In the genomic region with DNA sequence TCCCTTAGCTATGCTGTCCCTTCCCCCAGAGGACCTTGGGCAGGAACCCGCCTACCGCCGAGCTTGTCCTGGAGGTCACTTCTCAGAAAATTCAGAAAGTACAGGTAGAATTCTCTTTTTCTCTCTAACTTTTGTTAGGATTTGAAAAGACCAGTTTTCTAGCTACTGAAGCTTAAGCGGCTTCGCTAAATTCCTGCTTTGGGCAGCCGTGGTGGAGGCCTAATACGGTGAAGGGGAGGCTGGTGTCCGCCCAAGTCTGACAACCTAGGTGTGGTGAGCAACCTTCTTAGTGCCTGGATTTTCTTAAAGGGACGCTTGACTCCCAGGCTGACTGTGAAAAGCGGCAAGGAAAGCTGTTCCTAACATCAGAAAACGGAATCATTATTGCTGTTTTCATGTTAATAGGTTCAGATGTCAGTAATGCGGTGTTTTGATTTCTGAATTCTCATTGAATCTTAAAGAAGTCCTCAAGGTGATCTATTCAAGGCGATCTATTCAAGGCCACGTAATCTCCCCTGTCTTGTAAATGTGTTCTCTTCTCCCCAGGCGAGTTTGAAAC, we compare ENCODE assay signal across 9 cellular contexts. TPM values are rescaled to one million over a fixed set of nuclear protein-coding genes. Genes with fewer than 3 reads are reported as not detected.
DNase-seq lines count a peak whose midpoint lies in the region; ATAC-seq, FAIRE-seq and TF ChIP-seq lines count a peak whose summit lies in the region.
"Had no signal": no experiment of that assay in that cellular context is flagged by ENCODE, and none has a peak within 500 bp of the region (broad histone marks: within the 10 kb centered on the region; RNA-seq: fewer than 3 reads in every experiment).

No MANE protein-coding gene starts in this region.

- H4K20me1 ChIP-seq in neural progenitor cell (ENCODE audit: low read depth): no peaks in the 10 kb centered on the region

- peaks cover 11% of the 10 kb centered on the region for H3K27me3 ChIP-seq in neural progenitor cell

- peaks cover 13% of the 10 kb centered on the region for H3K4me1 Mint-ChIP-seq in neural progenitor cell

- H3F3A ChIP-seq in neural progenitor cell (ENCODE audit: low read depth): peaks cover 39% of the 10 kb centered on the region

- H3K9me3 ChIP-seq in neural progenitor cell (ENCODE audit: low read depth): no peaks in the 10 kb centered on the region

- H3K9me3 Mint-ChIP-seq in neural progenitor cell: no peaks in the 10 kb centered on the region

- peaks cover 52% of the 10 kb centered on the region for H3K79me2 ChIP-seq in neural progenitor cell (ENCODE audit: low read depth)

- H3K27ac Mint-ChIP-seq in neural progenitor cell: no peak overlapping the region

- H3K4me3 ChIP-seq in neural progenitor cell: peak overlapping the region; percentile 80

- peak; percentile 65 for DNase-seq in DMS79 treated with DMSO at 0.1 percent for 48 hours (lab: John Stamatoyannopoulos, UW)
- DNase-seq in DMS79 (lab: John Stamatoyannopoulos, UW): no peak
- DNase-seq in RCC 7860 (ENCODE audit: low spot score): peak; percentile 19
- peak; percentile 64 for DNase-seq in neural progenitor cell (ENCODE audit: low spot score)
- no peak for DNase-seq in DMS153 treated with DMSO at 0.1 percent for 48 hours (lab: John Stamatoyannopoulos, UW; ENCODE audit: unreplicated experiment)

- peaks cover 23% of the 10 kb centered on the region for H3K27me3 Mint-ChIP-seq in neural progenitor cell (ENCODE audit: insufficient read depth, low read depth)

- TF ChIP-seq CTCF in neural progenitor cell (IDR thresholded peaks at IDR 0.05): no peak

- H2AFZ ChIP-seq in neural progenitor cell (replicated peaks): peak overlapping the region; percentile 92

- peaks cover 8% of the 10 kb centered on the region for H3K4me1 ChIP-seq in neural progenitor cell

- H3K36me3 ChIP-seq in neural progenitor cell: no peaks in the 10 kb centered on the region

- peak overlapping the region; percentile 86 for H3K4me3 Mint-ChIP-seq in neural progenitor cell

- H3K4me2 ChIP-seq in neural progenitor cell: peak overlapping the region; percentile 92

- peak overlapping the region; percentile 31 for H3K9ac ChIP-seq in neural progenitor cell

- H3K27ac ChIP-seq in neural progenitor cell: peak overlapping the region; percentile 78

- no peaks in the 10 kb centered on the region for H3K36me3 Mint-ChIP-seq in neural progenitor cell

- ATAC-seq in esophagus mucosa: peak; percentile 54
- no peak for ATAC-seq in GM18873 (IDR thresholded peaks at IDR 0.05; ENCODE audit: low FRiP score, unreplicated experiment)
- ATAC-seq in HG03439 (IDR thresholded peaks at IDR 0.05; ENCODE audit: unreplicated experiment): no peak

- no peak for FAIRE-seq in RCC 7860 (lab: Jason Lieb, UNC)
- FAIRE-seq: A204.1 had no signal

RNA-seq across cellular contexts. Expression of a gene that starts 0.8 kb away (rescaled TPM):
- total RNA-seq in esophagus mucosa (17.4 TPM), neural progenitor cell (ENCODE audit: low replicate concordance) (29.6 and 41.4 TPM in 2 replicates)

Comparison
In these comparisons a context has a peak if more than half of its experiments do, and no peak if none do; other contexts are left out.
1. DNase-seq: peak in DMS79 treated with DMSO at 0.1 percent for 48 hours (single experiment), RCC 7860 (single experiment) and neural progenitor cell (single experiment); none in DMS79 (single experiment) and DMS153 treated with DMSO at 0.1 percent for 48 hours (single experiment).